11 cellular contexts compared by ENCODE assay signal in the genomic region with DNA sequence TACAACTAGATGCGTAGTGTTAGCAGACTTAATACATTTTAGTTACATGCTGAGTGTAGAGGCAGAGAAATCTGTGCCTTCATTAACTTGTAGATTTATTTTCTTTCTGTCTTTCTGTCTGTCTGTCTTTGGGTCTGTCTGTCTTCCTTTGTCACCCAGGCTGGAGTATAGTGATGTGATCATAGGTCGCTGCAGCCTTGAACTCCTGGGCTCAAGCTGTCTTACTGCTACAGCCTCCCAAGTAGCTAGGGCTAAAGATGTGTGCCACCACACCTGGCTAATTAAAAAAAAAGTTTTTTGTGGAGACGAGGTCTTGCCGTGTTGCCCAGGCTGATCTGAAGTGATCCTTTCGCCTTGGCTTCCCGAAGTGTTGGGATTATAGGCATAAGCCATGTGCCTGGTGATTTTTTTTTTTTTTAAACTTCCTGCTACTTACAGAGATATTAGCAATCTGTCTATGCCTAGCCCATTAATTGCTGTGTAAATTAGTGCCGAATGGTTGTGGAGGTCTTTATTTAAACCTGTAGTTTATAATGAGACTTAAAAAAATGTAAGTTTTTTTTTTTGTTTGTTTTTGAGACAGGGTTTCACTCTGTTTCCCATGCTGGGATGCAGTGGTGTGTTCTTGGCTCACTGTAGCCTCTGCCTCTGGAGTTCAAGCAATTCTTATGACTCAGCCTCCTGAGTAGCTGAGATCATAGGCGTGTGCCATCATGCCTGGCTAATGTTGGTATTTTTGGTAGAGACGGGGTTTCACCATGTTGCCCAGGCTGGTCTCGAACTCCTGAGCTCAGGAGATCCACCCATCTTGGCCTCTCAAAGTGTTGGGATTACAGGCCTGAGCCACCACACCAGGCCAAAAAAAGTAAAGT. TPM values are rescaled to one million over a fixed set of nuclear protein-coding genes. Genes with fewer than 3 reads are reported as not detected.
DNase-seq lines count a peak whose midpoint lies in the region; ATAC-seq, FAIRE-seq and TF ChIP-seq lines count a peak whose summit lies in the region.
"Had no signal": no experiment of that assay in that cellular context is flagged by ENCODE, and none has a peak within 500 bp of the region (broad histone marks: within the 10 kb centered on the region; RNA-seq: fewer than 3 reads in every experiment).

No MANE protein-coding gene starts in this region.

- H3K4me3 ChIP-seq in right cardiac atrium (ENCODE audit: low read length): no peak overlapping the region
- H3K4me3 ChIP-seq in astrocyte (ENCODE audit: insufficient read depth, low read depth, low read length): no peak overlapping the region
- H3K4me3 ChIP-seq: spleen had no signal

- H4K20me1 ChIP-seq in astrocyte (ENCODE audit: insufficient read depth, low read length): peaks cover 13% of the 10 kb centered on the region

- no peaks in the 10 kb centered on the region for H3K27me3 Mint-ChIP-seq in astrocyte (ENCODE audit: low read depth, unreplicated experiment)
- no peaks in the 10 kb centered on the region for H3K27me3 Mint-ChIP-seq in activated naive CD4-positive, alpha-beta T cell treated with anti-CD3 and anti-CD28 coated beads, Interleukin-2, amount 10 ng/mL, durations not matched to agents 7 days and 5 days

- H3K4me1 ChIP-seq in right cardiac atrium (ENCODE audit: control insufficient read depth, insufficient read depth, low read length) (peaks cover 7% of the 10 kb centered on the region), astrocyte (ENCODE audit: insufficient read depth, low read length) (peaks cover 6% of the 10 kb centered on the region)
- H3K4me1 ChIP-seq: BE2C had no signal

- peaks cover 14% of the 10 kb centered on the region for H3K4me1 Mint-ChIP-seq in astrocyte (ENCODE audit: low read depth, unreplicated experiment)
- H3K4me1 Mint-ChIP-seq in activated naive CD4-positive, alpha-beta T cell treated with anti-CD3 and anti-CD28 coated beads, Interleukin-2, amount 10 ng/mL, durations not matched to agents 7 days and 5 days: no peaks in the 10 kb centered on the region

- H3K27ac Mint-ChIP-seq in astrocyte (ENCODE audit: unreplicated experiment): peak overlapping the region; percentile 96
- H3K27ac Mint-ChIP-seq in activated naive CD4-positive, alpha-beta T cell treated with anti-CD3 and anti-CD28 coated beads, Interleukin-2, amount 10 ng/mL, durations not matched to agents 7 days and 5 days: no peak overlapping the region

- H2AFZ ChIP-seq in astrocyte (ENCODE audit: low read depth, low read length): no peak overlapping the region

- no peaks in the 10 kb centered on the region for H3K36me3 ChIP-seq in astrocyte (ENCODE audit: insufficient read depth, low read length)
- H3K36me3 ChIP-seq: BE2C, spleen had no signal

- DNase-seq in right cardiac atrium (peak in 1 of 3 donors; percentile 46), Right ventricle myocardium inferior (ENCODE audit: missing footprints) (no peak), astrocyte (ENCODE audit: low read depth) (peak; percentile 79), AG08396 (ENCODE audit: low spot score) (no peak), inferior parietal cortex (ENCODE audit: extremely low spot score) (no peak)
- no peak for DNase-seq in activated CD8-positive, alpha-beta memory T cell treated with anti-CD3 and anti-CD28 coated beads for 24 hours
- no peak for DNase-seq in activated naive CD4-positive, alpha-beta T cell treated with anti-CD3 and anti-CD28 coated beads, Interleukin-2, amount 10 ng/mL, durations not matched to agents 7 days and 5 days
- DNase-seq: BE2C; spleen; stimulated activated naive CD8-positive, alpha-beta T cell treated with anti-CD3 and anti-CD28 coated beads, Interleukin-15, Interleukin-2, amounts not matched to agents 100 U/mL and 50 U/mL, for 24 hours had no signal

- ATAC-seq in right cardiac atrium: peak; percentile 67 to 68
- no peak for ATAC-seq in Right ventricle myocardium inferior
- ATAC-seq: stimulated activated naive CD8-positive, alpha-beta T cell treated with anti-CD3 and anti-CD28 coated beads, Interleukin-15, Interleukin-2, amounts not matched to agents 100 U/mL and 50 U/mL, for 24 hours had no signal

- CTCF ChIA-PET in activated naive CD4-positive, alpha-beta T cell treated with anti-CD3 and anti-CD28 coated beads, Interleukin-2, amount 10 ng/mL, durations not matched to agents 7 days and 5 days (lab: Charles Lee): interaction anchor here (0.7 kb wide), 1 partner anchor 570 kb away, joined by 3 read pairs; no protein-coding TSS in a partner anchor

- 84% methylated on average over 10 of the region's 10 CpGs for WGBS in right cardiac atrium

- no peak for TF ChIP-seq CTCF in astrocyte (IDR thresholded peaks at IDR 0.05; ENCODE audit: insufficient read depth, low read depth, low read length)

- no peaks in the 10 kb centered on the region for H3K9me3 Mint-ChIP-seq in astrocyte (ENCODE audit: unreplicated experiment)
- H3K9me3 Mint-ChIP-seq in activated naive CD4-positive, alpha-beta T cell treated with anti-CD3 and anti-CD28 coated beads, Interleukin-2, amount 10 ng/mL, durations not matched to agents 7 days and 5 days: no peaks in the 10 kb centered on the region

- H3K27me3 ChIP-seq in right cardiac atrium (ENCODE audit: control insufficient read depth, insufficient read depth): no peaks in the 10 kb centered on the region
- H3K27me3 ChIP-seq in astrocyte (ENCODE audit: insufficient read depth, low read length): no peaks in the 10 kb centered on the region
- H3K27me3 ChIP-seq: BE2C, spleen had no signal

- peaks cover 19% of the 10 kb centered on the region for H3K79me2 ChIP-seq in astrocyte (ENCODE audit: insufficient read depth, low read length)

- H3K9me3 ChIP-seq in right cardiac atrium (ENCODE audit: control insufficient read depth, low read length): no peaks in the 10 kb centered on the region
- no peaks in the 10 kb centered on the region for H3K9me3 ChIP-seq in astrocyte (ENCODE audit: insufficient read depth, low read depth, low read length)
- H3K9me3 ChIP-seq: BE2C, spleen had no signal

- FAIRE-seq in astrocyte (lab: Jason Lieb, UNC) (peak; percentile 47), islet of Langerhans (lab: Jason Lieb, UNC) (peak; percentile 51)

- no peak overlapping the region for H3K9ac ChIP-seq in astrocyte (ENCODE audit: low read length)

- H3K4me3 Mint-ChIP-seq in astrocyte (ENCODE audit: unreplicated experiment): no peak overlapping the region
- H3K4me3 Mint-ChIP-seq in activated naive CD4-positive, alpha-beta T cell treated with anti-CD3 and anti-CD28 coated beads, Interleukin-2, amount 10 ng/mL, durations not matched to agents 7 days and 5 days: no peak overlapping the region

- H3K27ac ChIP-seq in right cardiac atrium (ENCODE audit: low read length) (peak overlapping the region; percentile 10), astrocyte (ENCODE audit: low read depth, low read length) (peak overlapping the region; percentile 51)
- H3K27ac ChIP-seq: spleen had no signal

- peak overlapping the region; percentile 42 for H3K4me2 ChIP-seq in astrocyte (ENCODE audit: low read length)

- intact Hi-C loops in right cardiac atrium (cut with DNase I): no loop called here
- intact Hi-C loops in Right ventricle myocardium inferior (cut with DNase I): no loop called here

- peaks cover 8% of the 10 kb centered on the region for H3K36me3 Mint-ChIP-seq in astrocyte (ENCODE audit: low read depth, unreplicated experiment)
- H3K36me3 Mint-ChIP-seq in activated naive CD4-positive, alpha-beta T cell treated with anti-CD3 and anti-CD28 coated beads, Interleukin-2, amount 10 ng/mL, durations not matched to agents 7 days and 5 days: no peaks in the 10 kb centered on the region

RNA-seq across cellular contexts. Expression of a gene that starts 22.8 kb away (rescaled TPM):
- total RNA-seq in right cardiac atrium (10 to 100 TPM; 62.4 to 71.4 (median 65.1) TPM), Right ventricle myocardium inferior (43.1 TPM), astrocyte (60.2 and 67.1 TPM in 2 replicates)
- polyA plus RNA-seq in right cardiac atrium: 15.0 TPM
